22 cellular contexts compared by ENCODE assay signal in the genomic region with DNA sequence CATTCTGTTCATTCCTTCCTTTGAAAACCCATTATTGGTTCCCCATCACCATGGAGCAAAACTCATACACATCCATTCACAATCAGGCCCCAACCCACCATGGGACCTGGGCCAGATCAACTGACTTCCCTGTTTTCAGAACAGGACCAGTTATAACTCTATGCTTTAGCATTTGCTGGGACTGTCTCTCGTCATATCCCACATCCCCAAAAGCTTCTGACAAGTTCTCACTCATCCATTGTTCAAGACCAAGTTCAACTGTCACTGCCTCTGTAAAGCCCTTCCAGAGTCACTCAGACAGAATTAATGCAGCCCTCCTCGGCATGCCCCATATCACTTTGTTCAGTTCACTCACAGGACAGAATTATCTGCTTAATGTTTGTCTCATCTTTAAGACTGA.
"Had no signal": no experiment of that assay in that cellular context is flagged by ENCODE, and none has a peak within 500 bp of the region (broad histone marks: within the 10 kb centered on the region; RNA-seq: fewer than 3 reads in every experiment).

No MANE protein-coding gene starts in this region.

- DNase-seq: activated CD4-positive, alpha-beta memory T cell treated with anti-CD3 and anti-CD28 coated beads, Interleukin-2, amount 10 ng/mL, durations not matched to agents 7 days and 5 days; activated CD4-positive, alpha-beta T cell treated with anti-CD3 and anti-CD28 coated beads, Interleukin-2, amount 10 ng/mL, durations not matched to agents 24 days and 14 days; activated effector memory CD4-positive, alpha-beta T cell treated with Interleukin-2 at 50 U/mL for 16 hours; activated naive CD4-positive, alpha-beta T cell treated with anti-CD3 and anti-CD28 coated beads, Interleukin-2, amount 10 ng/mL, durations not matched to agents 7 days and 5 days; activated T-cell treated with anti-CD3 and anti-CD28 coated beads, Interleukin-2, amount 50 U/mL, for 72 hours; amygdala; colonic mucosa; heart right ventricle; kidney glomerular epithelial cell; left ventricle myocardium inferior; naive thymus-derived CD8-positive, alpha-beta T cell; pancreas; small intestine; stimulated activated CD8-positive, alpha-beta memory T cell treated with anti-CD3 and anti-CD28 coated beads, Interleukin-4, amount 100 ng/mL, for 48 hours; stimulated activated naive B cell treated with anti-CD40 and anti-IgM and Interleukin-4, amounts not matched to agents 10 μg/mL and 1 μg/mL and 100 μg/mL, for 72 hours had no signal

- H3K27me3 Mint-ChIP-seq: naive thymus-derived CD8-positive, alpha-beta T cell had no signal

- H3K36me3 ChIP-seq: colonic mucosa, heart right ventricle, left ventricle myocardium inferior, pancreas, thoracic aorta had no signal

- H3K27me3 ChIP-seq: pancreas had no signal

- FAIRE-seq: bronchial epithelial cell, pancreas, small intestine had no signal

- H3K27ac ChIP-seq: colonic mucosa, epithelial cell of prostate, heart right ventricle, left ventricle myocardium inferior, pancreas, thoracic aorta had no signal

- H3K4me3 Mint-ChIP-seq: activated CD4-positive, alpha-beta memory T cell treated with anti-CD3 and anti-CD28 coated beads, Interleukin-2, amount 10 ng/mL, durations not matched to agents 7 days and 5 days; activated CD4-positive, alpha-beta T cell treated with anti-CD3 and anti-CD28 coated beads, Interleukin-2, amount 10 ng/mL, durations not matched to agents 24 days and 14 days; activated naive CD4-positive, alpha-beta T cell treated with anti-CD3 and anti-CD28 coated beads, Interleukin-2, amount 10 ng/mL, durations not matched to agents 7 days and 5 days; activated T-cell treated with anti-CD3 and anti-CD28 coated beads, Interleukin-2, amount 50 U/mL, for 72 hours; mesothelial cell of epicardium; stimulated activated naive B cell treated with anti-CD40 and anti-IgM and Interleukin-4, amounts not matched to agents 10 μg/mL and 1 μg/mL and 100 μg/mL, for 72 hours; T-helper 1 cell treated with Interleukin-12 subunit alpha and Interleukin-12 subunit beta and Interleukin-4 antibody, amounts not matched to agents 30 μg/mL and 1 μg/mL, for 36 hours had no signal

- H3K9me3 ChIP-seq: colonic mucosa, heart right ventricle, left ventricle myocardium inferior, pancreas, thoracic aorta had no signal

- H3K36me3 Mint-ChIP-seq: activated naive CD4-positive, alpha-beta T cell treated with anti-CD3 and anti-CD28 coated beads, Interleukin-2, amount 10 ng/mL, durations not matched to agents 7 days and 5 days; mesothelial cell of epicardium; naive thymus-derived CD8-positive, alpha-beta T cell had no signal

- H3K4me1 ChIP-seq: colonic mucosa, pancreas had no signal

- ATAC-seq: activated CD4-positive, CD25-positive, alpha-beta regulatory T cell treated with anti-CD3 and anti-CD28 coated beads, Interleukin-2, amount 50 U/mL, for 24 hours; activated T-cell treated with anti-CD3 and anti-CD28 coated beads, Interleukin-2, amount 50 U/mL, for 72 hours; heart right ventricle; naive thymus-derived CD8-positive, alpha-beta T cell; pancreas; sciatic nerve; stimulated activated naive B cell treated with anti-CD40 and anti-IgM and Interleukin-4, amounts not matched to agents 10 μg/mL and 1 μg/mL and 100 μg/mL, for 72 hours had no signal

- H3K27ac Mint-ChIP-seq: activated CD4-positive, alpha-beta memory T cell treated with anti-CD3 and anti-CD28 coated beads, Interleukin-2, amount 10 ng/mL, durations not matched to agents 7 days and 5 days; activated CD4-positive, alpha-beta T cell treated with anti-CD3 and anti-CD28 coated beads, Interleukin-2, amount 10 ng/mL, durations not matched to agents 24 days and 14 days; activated naive CD4-positive, alpha-beta T cell treated with anti-CD3 and anti-CD28 coated beads, Interleukin-2, amount 10 ng/mL, durations not matched to agents 7 days and 5 days; activated T-cell treated with anti-CD3 and anti-CD28 coated beads, Interleukin-2, amount 50 U/mL, for 72 hours; mesothelial cell of epicardium; T-helper 1 cell treated with Interleukin-12 subunit alpha and Interleukin-12 subunit beta and Interleukin-4 antibody, amounts not matched to agents 30 μg/mL and 1 μg/mL, for 36 hours had no signal

- H3K4me3 ChIP-seq: colonic mucosa, heart right ventricle, left ventricle myocardium inferior, pancreas, thoracic aorta had no signal

- H3K9me3 Mint-ChIP-seq: activated CD4-positive, alpha-beta memory T cell treated with anti-CD3 and anti-CD28 coated beads, Interleukin-2, amount 10 ng/mL, durations not matched to agents 7 days and 5 days; activated CD4-positive, alpha-beta T cell treated with anti-CD3 and anti-CD28 coated beads, Interleukin-2, amount 10 ng/mL, durations not matched to agents 24 days and 14 days; activated naive CD4-positive, alpha-beta T cell treated with anti-CD3 and anti-CD28 coated beads, Interleukin-2, amount 10 ng/mL, durations not matched to agents 7 days and 5 days; activated T-cell treated with anti-CD3 and anti-CD28 coated beads, Interleukin-2, amount 50 U/mL, for 72 hours; mesothelial cell of epicardium; naive thymus-derived CD8-positive, alpha-beta T cell; stimulated activated naive B cell treated with anti-CD40 and anti-IgM and Interleukin-4, amounts not matched to agents 10 μg/mL and 1 μg/mL and 100 μg/mL, for 72 hours; T-helper 1 cell treated with Interleukin-12 subunit alpha and Interleukin-12 subunit beta and Interleukin-4 antibody, amounts not matched to agents 30 μg/mL and 1 μg/mL, for 36 hours had no signal
